28 cellular contexts compared by ENCODE assay signal in the genomic region with DNA sequence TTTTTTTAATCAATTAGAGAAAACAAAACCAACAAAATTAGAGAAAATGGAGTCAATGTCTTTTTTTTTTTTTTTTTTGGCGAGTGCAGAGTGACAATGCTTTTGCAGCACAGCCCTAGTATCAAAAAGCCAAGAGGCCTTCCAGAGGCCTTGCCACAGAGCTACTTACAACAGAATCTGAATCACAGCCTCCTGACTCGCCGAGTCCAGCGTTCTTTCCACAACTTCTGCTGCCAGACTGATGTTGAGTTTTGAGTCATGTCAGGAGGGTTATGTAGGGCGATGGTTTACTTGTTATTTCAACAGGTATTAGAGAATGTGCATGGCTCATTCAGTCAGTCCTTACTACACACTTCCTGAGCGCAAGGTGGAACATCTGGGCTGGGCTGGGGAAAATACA.
A peak's percentile ranks its signal among the peaks of the same experiment; 100 is the strongest.
DNase-seq lines count a peak whose midpoint lies in the region; ATAC-seq and TF ChIP-seq lines count a peak whose summit lies in the region.
"Had no signal": no experiment of that assay in that cellular context is flagged by ENCODE, and none has a peak within 500 bp of the region (broad histone marks: within the 10 kb centered on the region; RNA-seq: fewer than 3 reads in every experiment).

No MANE protein-coding gene starts in this region.

- no peak for TF ChIP-seq CTCF in fibroblast of mammary gland (conservative IDR thresholded peaks at IDR 0.05; ENCODE audit: control insufficient read depth, insufficient read depth, low read depth, low read length)

- intact Hi-C loops in sciatic nerve (cut with DNase I): no loop called here

- DNase-seq in GM03348 (ENCODE audit: low spot score) (peak; percentile 65), RKO (ENCODE audit: low spot score) (peak; percentile 10), fibroblast of mammary gland (ENCODE audit: low read depth) (peak; percentile 47), sciatic nerve (ENCODE audit: low spot score) (no peak), NCI-H2227 (lab: John Stamatoyannopoulos, UW; ENCODE audit: unreplicated experiment) (no peak), NCI-H446 treated with DMSO at 0.1 percent for 48 hours (lab: John Stamatoyannopoulos, UW) (no peak)
- DNase-seq: activated CD4-positive, alpha-beta T cell treated with anti-CD3 and anti-CD28 coated beads for 36 hours; activated CD8-positive, alpha-beta memory T cell treated with anti-CD3 and anti-CD28 coated beads for 24 hours; anterior cingulate cortex; caudate nucleus; effector CD8-positive, alpha-beta T cell; erythroblast; hypothalamus; immature natural killer cell; Kasumi-1; mesendoderm; NCI-H510A; right lobe of liver; SJCRH30; SW 1271; T-helper 9 cell; upper lobe of right lung had no signal

- no peak overlapping the region for H3K4me3 ChIP-seq in fibroblast of mammary gland (ENCODE audit: control insufficient read depth, low read depth, low read length)
- H3K4me3 ChIP-seq: coronary artery, neural progenitor cell, right lobe of liver, SJCRH30, suprapubic skin, upper lobe of right lung had no signal

- ATAC-seq in sciatic nerve (peak; percentile 74), GM21528 (IDR thresholded peaks at IDR 0.05; ENCODE audit: low FRiP score, unreplicated experiment) (no peak), HG02885 (IDR thresholded peaks at IDR 0.05; ENCODE audit: poor library complexity, unreplicated experiment) (no peak)
- ATAC-seq: activated CD4-positive, alpha-beta T cell treated with anti-CD3 and anti-CD28 coated beads for 36 hours; right lobe of liver; stimulated activated effector memory CD8-positive, alpha-beta T cell treated with anti-CD3 and anti-CD28 coated beads, Interleukin-12 subunit alpha, Interleukin-12 subunit beta, amount 100 ng/mL, for 72 hours; upper lobe of right lung had no signal

Comparison
In these comparisons a context has a peak if more than half of its experiments do, and no peak if none do; other contexts are left out.
1. DNase-seq: peak in GM03348 (single experiment), RKO (single experiment) and fibroblast of mammary gland (single experiment); none in sciatic nerve (single experiment), NCI-H2227 (single experiment) and NCI-H446 treated with DMSO at 0.1 percent for 48 hours (single experiment).